Comparison of ENCODE assay signal across 1 cellular context in the genomic region with DNA sequence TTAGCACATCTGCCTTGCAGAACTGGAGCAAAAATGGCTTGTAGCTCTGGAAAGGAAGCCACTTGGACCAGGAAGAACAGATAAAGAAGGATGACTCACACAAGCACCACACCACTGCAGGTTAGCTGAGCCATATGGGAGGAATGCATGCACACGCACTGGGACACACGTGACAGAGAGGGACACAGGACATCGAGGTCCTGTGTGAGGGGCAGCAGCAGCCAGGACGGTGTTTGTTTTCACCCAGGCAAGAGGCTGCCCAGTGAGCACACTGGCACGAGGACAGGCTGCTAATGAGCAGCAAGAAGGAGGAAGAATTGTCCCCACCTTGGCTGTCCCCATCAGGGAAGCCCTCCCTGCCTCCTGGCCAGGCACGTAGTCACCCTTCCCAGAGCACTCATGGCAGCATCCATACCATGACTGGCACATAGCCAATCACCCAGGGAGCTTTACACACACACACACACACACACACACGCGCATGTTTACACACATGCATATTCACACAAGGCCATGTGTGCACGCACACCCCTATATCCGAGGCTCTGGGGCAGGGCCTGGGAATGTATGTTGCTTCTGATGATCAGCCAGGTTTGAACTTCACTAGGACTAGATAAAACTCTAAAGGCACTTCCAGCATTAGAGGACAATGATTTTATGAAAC.
TF ChIP-seq lines count a peak whose summit lies in the region.

No MANE protein-coding gene starts in this region.

TF ChIP-seq in endothelial cell of umbilical vein, 7 proteins besides CTCF, POLR2A, EP300 and RAD21:
- no peak for TF ChIP-seq EZH2 (IDR thresholded peaks at IDR 0.05; ENCODE audit: borderline replicate concordance, low read depth, low read length, severe bottlenecking)
- TF ChIP-seq FOS (IDR thresholded peaks at IDR 0.05; ENCODE audit: borderline replicate concordance, insufficient read depth, low read length), result peak; percentile 73
- TF ChIP-seq, protein P1, sequence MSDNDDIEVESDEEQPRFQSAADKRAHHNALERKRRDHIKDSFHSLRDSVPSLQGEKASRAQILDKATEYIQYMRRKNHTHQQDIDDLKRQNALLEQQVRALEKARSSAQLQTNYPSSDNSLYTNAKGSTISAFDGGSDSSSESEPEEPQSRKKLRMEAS (IDR thresholded peaks at IDR 0.05; ENCODE audit: insufficient read depth, insufficient read length), result peak; percentile 60
- TF ChIP-seq JUN (IDR thresholded peaks at IDR 0.05; ENCODE audit: borderline replicate concordance, insufficient read depth, insufficient read length, low read depth), result peak; percentile 61
- no peak for TF ChIP-seq GATA2 (IDR thresholded peaks at IDR 0.05; ENCODE audit: insufficient read depth, insufficient read length, low read depth, low read length)
- TF ChIP-seq MYC (IDR thresholded peaks at IDR 0.05; ENCODE audit: low read depth, low read length), result peak; percentile 64
- TF ChIP-seq POLR2AphosphoS5 (IDR thresholded peaks at IDR 0.05; ENCODE audit: insufficient read depth, low read depth, low read length), result peak; percentile 54
